In the genomic region with DNA sequence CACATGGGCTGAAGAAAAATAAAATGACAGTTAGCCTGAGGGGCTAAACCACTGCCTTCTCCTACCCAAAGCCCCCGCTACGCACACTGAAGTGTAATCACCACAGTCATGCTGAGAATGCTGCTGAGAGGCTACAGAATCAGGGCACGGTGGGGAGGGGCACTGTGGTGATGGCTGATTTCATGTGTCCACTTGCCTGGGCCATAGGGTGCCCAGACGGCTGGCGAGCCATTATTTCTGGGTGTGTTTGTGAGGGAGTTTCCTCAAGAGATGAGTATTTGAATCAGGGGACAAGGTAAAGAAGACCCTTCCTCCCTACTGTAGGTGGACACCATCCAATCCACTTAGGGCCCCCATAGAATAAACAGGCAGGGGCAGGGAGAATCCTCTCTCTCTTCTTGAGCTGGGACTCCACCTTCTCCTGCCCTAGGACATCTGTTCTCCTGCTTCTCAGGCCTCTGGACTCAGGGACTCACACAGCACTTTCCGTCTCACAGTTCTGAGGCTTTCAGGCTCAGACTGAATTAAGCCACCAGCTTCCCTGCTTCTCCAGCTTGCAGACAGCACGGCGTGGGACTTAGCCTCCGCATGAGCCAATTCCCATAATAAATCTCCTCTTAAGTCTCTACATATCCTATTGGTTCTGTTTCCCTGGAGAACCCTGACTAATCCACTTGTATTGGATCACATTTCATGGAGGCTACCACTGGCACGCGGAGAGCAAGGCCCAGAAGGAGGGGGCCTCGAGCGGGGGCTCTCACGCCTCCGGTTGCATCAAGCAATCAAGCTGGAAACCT, we compare ENCODE assay signal across 18 cellular contexts.
DNase-seq lines count a peak whose midpoint lies in the region; ATAC-seq, FAIRE-seq and TF ChIP-seq lines count a peak whose summit lies in the region.
"Had no signal": no experiment of that assay in that cellular context is flagged by ENCODE, and none has a peak within 500 bp of the region (broad histone marks: within the 10 kb centered on the region; RNA-seq: fewer than 3 reads in every experiment).

No MANE protein-coding gene starts in this region.

- H3K36me3 Mint-ChIP-seq in activated naive CD4-positive, alpha-beta T cell treated with anti-CD3 and anti-CD28 coated beads, Interleukin-2, amount 50 U/mL, for 24 hours: no peaks in the 10 kb centered on the region
- H3K36me3 Mint-ChIP-seq in WTC11 (peaks cover 19% of the 10 kb centered on the region), nephron progenitor cell (ENCODE audit: low read depth) (no peaks in the 10 kb centered on the region)

- H3K27ac ChIP-seq in aorta (ENCODE audit: low read depth in 1 of 2, low read length in 2 of 2) (no peak overlapping the region), hepatocyte (no peak overlapping the region)
- H3K27ac ChIP-seq: 22Rv1, SJCRH30 had no signal

- no peaks in the 10 kb centered on the region for H3K79me2 ChIP-seq in hepatocyte

- CTCF ChIA-PET in WTC11 (lab: Charles Lee): no interaction called here

- no peak for DNase-seq in activated naive CD4-positive, alpha-beta T cell treated with anti-CD3 and anti-CD28 coated beads, Interleukin-2, amount 50 U/mL, for 16 hours
- DNase-seq in WTC11 (ENCODE audit: low spot score) (no peak), nephron progenitor cell (peak; percentile 28), aorta (no peak), hepatocyte (ENCODE audit: low spot score) (no peak), H54 (ENCODE audit: insufficient read length, low spot score) (no peak), dedifferentiated amniotic fluid mesenchymal stem cell (ENCODE audit: extremely low spot score) (no peak)
- DNase-seq: AML-193; CD4-positive, alpha-beta T cell; NCI-H1092 treated with DMSO at 0.1 percent for 48 hours; NCI-H146; NCI-H526 treated with DMSO at 0.1 percent for 48 hours had no signal

- intact Hi-C loops in aorta (cut with DNase I): no loop called here

- no peak overlapping the region for H3K4me3 Mint-ChIP-seq in activated naive CD4-positive, alpha-beta T cell treated with anti-CD3 and anti-CD28 coated beads, Interleukin-2, amount 50 U/mL, for 24 hours
- no peak overlapping the region for H3K4me3 Mint-ChIP-seq in WTC11
- H3K4me3 Mint-ChIP-seq in nephron progenitor cell: no peak overlapping the region
- H3K4me3 Mint-ChIP-seq: CD4-positive, alpha-beta T cell; GM23338 had no signal

- H3K4me3 ChIP-seq in aorta (ENCODE audit: low read length in 2 of 2) (no peak overlapping the region), hepatocyte (no peak overlapping the region)
- H3K4me3 ChIP-seq: GM23338, K562, SJCRH30 had no signal

- H3K4me1 ChIP-seq in aorta (ENCODE audit: control insufficient read depth in 1 of 2, insufficient read depth in 2 of 2, low read length in 2 of 2): no peaks in the 10 kb centered on the region
- H3K4me1 ChIP-seq in hepatocyte (ENCODE audit: insufficient read depth): no peaks in the 10 kb centered on the region
- H3K4me1 ChIP-seq: SJCRH30 had no signal

- H3K9me3 ChIP-seq in aorta (ENCODE audit: control insufficient read depth, low read length) (no peaks in the 10 kb centered on the region), hepatocyte (ENCODE audit: low read depth) (no peaks in the 10 kb centered on the region)
- H3K9me3 ChIP-seq: SJCRH30 had no signal

- H3K4me1 Mint-ChIP-seq in activated naive CD4-positive, alpha-beta T cell treated with anti-CD3 and anti-CD28 coated beads, Interleukin-2, amount 50 U/mL, for 24 hours: no peaks in the 10 kb centered on the region
- H3K4me1 Mint-ChIP-seq in WTC11 (peaks cover 35% of the 10 kb centered on the region), nephron progenitor cell (peaks cover 28% of the 10 kb centered on the region)

- H3K9me3 Mint-ChIP-seq in activated naive CD4-positive, alpha-beta T cell treated with anti-CD3 and anti-CD28 coated beads, Interleukin-2, amount 50 U/mL, for 24 hours: no peaks in the 10 kb centered on the region
- H3K9me3 Mint-ChIP-seq in WTC11 (peaks cover 27% of the 10 kb centered on the region), nephron progenitor cell (peaks cover 10% of the 10 kb centered on the region)
- H3K9me3 Mint-ChIP-seq: CD4-positive, alpha-beta T cell had no signal

- H3K4me2 ChIP-seq in hepatocyte: no peak overlapping the region
- H3K4me2 ChIP-seq: GM23338 had no signal

- H3K27me3 ChIP-seq in aorta (ENCODE audit: control insufficient read depth in 1 of 2, insufficient read depth in 2 of 2, low read length in 1 of 2): no peaks in the 10 kb centered on the region
- H3K27me3 ChIP-seq in hepatocyte: no peaks in the 10 kb centered on the region

- H3K36me3 ChIP-seq in aorta (ENCODE audit: control insufficient read depth in 1 of 2, insufficient read depth in 2 of 2, low read length in 1 of 2) (no peaks in the 10 kb centered on the region), hepatocyte (replicated peaks; ENCODE audit: insufficient read depth, low read depth) (no peaks in the 10 kb centered on the region)
- H3K36me3 ChIP-seq: SJCRH30 had no signal

- WGBS in aorta, 2 donors: 47 to 58% methylated on average over 15 of the region's 15 CpGs
- WGBS in hepatocyte (ENCODE audit: low lambda C conversion rate, missing lambda C conversion rate): 78% methylated on average over 15 of the region's 15 CpGs

- H3K9me2 ChIP-seq in hepatocyte (replicated peaks; ENCODE audit: insufficient read depth): no peaks in the 10 kb centered on the region

- TF ChIP-seq POLR2A in H54 (IDR thresholded peaks at IDR 0.05; ENCODE audit: low read depth, low read length): no peak

- FAIRE-seq in H54 (lab: Jason Lieb, UNC): no peak
- FAIRE-seq: K562 had no signal

- ATAC-seq in WTC11 (no peak), aorta (ENCODE audit: low FRiP score) (no peak)
- ATAC-seq: GM23338, K562, Panc1 had no signal

- POLR2A ChIA-PET in WTC11 (lab: Charles Lee): no interaction called here

- H2AFZ ChIP-seq in hepatocyte: no peak overlapping the region
- H2AFZ ChIP-seq: GM23338 had no signal

- peak overlapping the region; percentile 31 for H3K27ac Mint-ChIP-seq in activated naive CD4-positive, alpha-beta T cell treated with anti-CD3 and anti-CD28 coated beads, Interleukin-2, amount 50 U/mL, for 24 hours
- no peak overlapping the region for H3K27ac Mint-ChIP-seq in WTC11
- H3K27ac Mint-ChIP-seq in nephron progenitor cell: no peak overlapping the region
- H3K27ac Mint-ChIP-seq: CD4-positive, alpha-beta T cell; GM23338 had no signal

- no peaks in the 10 kb centered on the region for H4K20me1 ChIP-seq in hepatocyte (ENCODE audit: insufficient read depth, poor library complexity, severe bottlenecking)

- no peak for TF ChIP-seq CTCF in WTC11 (IDR thresholded peaks at IDR 0.05)
- TF ChIP-seq CTCF in nephron progenitor cell (IDR thresholded peaks at IDR 0.05): no peak
- no peak for TF ChIP-seq CTCF in hepatocyte (IDR thresholded peaks at IDR 0.05; ENCODE audit: poor library complexity)

- H3K27me3 Mint-ChIP-seq in activated naive CD4-positive, alpha-beta T cell treated with anti-CD3 and anti-CD28 coated beads, Interleukin-2, amount 50 U/mL, for 24 hours: peaks cover 6% of the 10 kb centered on the region
- peaks cover 21% of the 10 kb centered on the region for H3K27me3 Mint-ChIP-seq in WTC11 (ENCODE audit: low read depth)
- H3K27me3 Mint-ChIP-seq in nephron progenitor cell (ENCODE audit: low read depth, poor library complexity): peaks cover 14% of the 10 kb centered on the region

TF ChIP-seq in WTC11, 78 proteins besides CTCF, POLR2A, EP300 and RAD21:
- TF ChIP-seq ESRRA (CRISPR knock-in tag; IDR thresholded peaks at IDR 0.05; ENCODE audit: borderline replicate concordance): no peak
- TF ChIP-seq USF1 (CRISPR knock-in tag; IDR thresholded peaks at IDR 0.05): no peak
- peak; percentile 88 for TF ChIP-seq ZNF416 (CRISPR knock-in tag; IDR thresholded peaks at IDR 0.05)
- no peak for TF ChIP-seq ZNF317 (CRISPR knock-in tag; IDR thresholded peaks at IDR 0.05; ENCODE audit: borderline replicate concordance, low read depth)
- TF ChIP-seq, protein P1, sequence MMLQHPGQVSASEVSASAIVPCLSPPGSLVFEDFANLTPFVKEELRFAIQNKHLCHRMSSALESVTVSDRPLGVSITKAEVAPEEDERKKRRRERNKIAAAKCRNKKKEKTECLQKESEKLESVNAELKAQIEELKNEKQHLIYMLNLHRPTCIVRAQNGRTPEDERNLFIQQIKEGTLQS (CRISPR knock-in tag; conservative IDR thresholded peaks at IDR 0.05): no peak
- no peak for TF ChIP-seq ETV6 (CRISPR knock-in tag; IDR thresholded peaks at IDR 0.05)
